ENCODE assay signal across 26 cellular contexts in genomic region chr2:212237350-212238095, GRCh38.
A peak's percentile ranks its signal among the peaks of the same experiment; 100 is the strongest.
DNase-seq lines count a peak whose midpoint lies in the region; ATAC-seq and TF ChIP-seq lines count a peak whose summit lies in the region.
"Had no signal": no experiment of that assay in that cellular context is flagged by ENCODE, and none has a peak within 500 bp of the region (broad histone marks: within the 10 kb centered on the region; RNA-seq: fewer than 3 reads in every experiment).

No MANE protein-coding gene starts in this region.

- H3K9ac ChIP-seq in HUES64 (ENCODE audit: low read depth, low read length) (peak overlapping the region; percentile 29; the same call in 1 of the 2 replicates), NT2/D1 (ENCODE audit: insufficient read length, low read depth) (peak overlapping the region; percentile 67)

- intact Hi-C loops in left lung (cut with DNase I), result no loop called here
- intact Hi-C loops in thyroid gland (cut with DNase I), result no loop called here

- ATAC-seq in left lung (peak; percentile 85), GM21367 (IDR thresholded peaks at IDR 0.05; ENCODE audit: unreplicated experiment) (no peak)
- ATAC-seq: activated T-cell treated with anti-CD3 and anti-CD28 coated beads, Interleukin-2, amount 50 U/mL, for 4 hours; mucosa of descending colon; stimulated activated memory B cell treated with anti-CD40 and anti-IgM and Interleukin-4, amounts not matched to agents 10 μg/mL and 1 μg/mL and 100 μg/mL, for 72 hours; T-cell had no signal

- DNase-seq in NT2/D1 (ENCODE audit: low read depth, low spot score) (peak; percentile 27), left lung (peak in 1 of 2 donors; percentile 72), thyroid gland (peak; percentile 90 to 92), SW480 (ENCODE audit: low spot score) (no peak), KBM-7 (no peak)
- DNase-seq: activated CD8-positive, alpha-beta memory T cell treated with anti-CD3 and anti-CD28 coated beads for 24 hours; activated naive CD4-positive, alpha-beta T cell; activated T-cell treated with anti-CD3 and anti-CD28 coated beads, Interleukin-2, amount 50 U/mL, for 4 hours; adrenal gland; brain microvascular endothelial cell; CD4-positive, alpha-beta T cell; head of caudate nucleus; HFFc6; left ventricle myocardium inferior; mucosa of descending colon; NCI-H1105; NCI-H2081; NCI-H774; SHP77 treated with DMSO at 0.1 percent for 48 hours; stimulated activated CD4-positive, alpha-beta T cell treated with anti-CD3 and anti-CD28 coated beads, Interleukin-2, amount 100 ng/mL, for 24 hours; T-cell had no signal

- H3K27ac ChIP-seq in HUES64 (ENCODE audit: low read depth, low read length) (no peak overlapping the region), left lung (no peak overlapping the region), thyroid gland (no peak overlapping the region)
- H3K27ac ChIP-seq: adrenal gland, brain microvascular endothelial cell, left ventricle myocardium inferior, suprapubic skin, vagina had no signal

- H3K4me1 ChIP-seq in HUES64 (ENCODE audit: insufficient read depth, low read length) (peaks cover 5% of the 10 kb centered on the region; the same call in 1 of the 2 replicates), NT2/D1 (ENCODE audit: insufficient read depth, insufficient read length) (peaks cover 5% of the 10 kb centered on the region), left lung (no peaks in the 10 kb centered on the region), thyroid gland (peaks cover 0 to 11% of the 10 kb centered on the region in 2 donors)
- H3K4me1 ChIP-seq: adrenal gland, suprapubic skin, vagina had no signal

- no peaks in the 10 kb centered on the region for H3K9me3 ChIP-seq in HUES64 (ENCODE audit: insufficient read depth, low read depth, low read length)
- no peaks in the 10 kb centered on the region for H3K9me3 ChIP-seq in NT2/D1 (ENCODE audit: insufficient read depth, low read length)
- H3K9me3 ChIP-seq in left lung, result peaks cover 0 to 2% of the 10 kb centered on the region in 2 donors
- no peaks in the 10 kb centered on the region for H3K9me3 ChIP-seq in thyroid gland
- H3K9me3 ChIP-seq: adrenal gland, left ventricle myocardium inferior, mucosa of descending colon, suprapubic skin, vagina had no signal

- H3K27me3 ChIP-seq in HUES64 (ENCODE audit: insufficient read depth, low read length), result no peaks in the 10 kb centered on the region
- H3K27me3 ChIP-seq in NT2/D1 (ENCODE audit: insufficient read depth, insufficient read length), result no peaks in the 10 kb centered on the region
- H3K27me3 ChIP-seq in left lung, result no peaks in the 10 kb centered on the region
- no peaks in the 10 kb centered on the region for H3K27me3 ChIP-seq in thyroid gland
- H3K27me3 ChIP-seq: brain microvascular endothelial cell, suprapubic skin, vagina had no signal

- H3K36me3 ChIP-seq in HUES64 (ENCODE audit: insufficient read depth, low read length) (no peaks in the 10 kb centered on the region), NT2/D1 (ENCODE audit: insufficient read depth, insufficient read length, low read length) (no peaks in the 10 kb centered on the region), left lung (no peaks in the 10 kb centered on the region), thyroid gland (no peaks in the 10 kb centered on the region)
- H3K36me3 ChIP-seq: adrenal gland, brain microvascular endothelial cell, left ventricle myocardium inferior, suprapubic skin, vagina had no signal

- H3K4me3 ChIP-seq in HUES64 (ENCODE audit: low read length), result no peak overlapping the region
- no peak overlapping the region for H3K4me3 ChIP-seq in NT2/D1 (ENCODE audit: insufficient read length, low read depth)
- H3K4me3 ChIP-seq in left lung, result no peak overlapping the region
- H3K4me3 ChIP-seq in thyroid gland (replicated peaks in 1 of 3), result no peak overlapping the region
- H3K4me3 ChIP-seq: adrenal gland, left ventricle myocardium inferior, mucosa of descending colon, suprapubic skin, vagina had no signal

- no peak for TF ChIP-seq POLR2A in thyroid gland (IDR thresholded peaks at IDR 0.05)

- WGBS in HUES64, result 65% methylated on average over 13 of the region's 13 CpGs
- WGBS in thyroid gland, 2 donors, result 23 to 28% methylated on average over 11 to 13 of the region's 13 CpGs

- TF ChIP-seq CTCF in left lung (IDR thresholded peaks at IDR 0.05) (no peak), thyroid gland (IDR thresholded peaks at IDR 0.05) (no peak)

- in situ Hi-C loops in KBM-7 (cut with MboI; ENCODE audit: low pct_unique_long_range_greater_than_20kb, low sequenced_read_pairs), result no loop called here

Comparison
In these comparisons a context has a peak if more than half of its experiments do, and no peak if none do; other contexts are left out.
1. DNase-seq: peak in NT2/D1 (single experiment) and thyroid gland (2 of 2); none in SW480 (single experiment) and KBM-7 (single experiment).